Comparison of ENCODE assay signal across 9 cellular contexts in genomic region chr4:141610365-141610764, GRCh38.
"Had no signal": no experiment of that assay in that cellular context is flagged by ENCODE, and none has a peak within 500 bp of the region (broad histone marks: within the 10 kb centered on the region; RNA-seq: fewer than 3 reads in every experiment).

No MANE protein-coding gene starts in this region.

- H3K4me3 Mint-ChIP-seq: HFFc6, IgD-negative memory B cell had no signal

- H2AFZ ChIP-seq: GM23248 had no signal

- DNase-seq: GM23248, HCEC 1CT, HFFc6, Karpas-422, KBM-7 had no signal

- H3K9me3 Mint-ChIP-seq: HFFc6 had no signal

- H3K4me2 ChIP-seq: KMS-11 had no signal

- H3K36me3 Mint-ChIP-seq: IgD-negative memory B cell had no signal

- H3K27ac ChIP-seq: GM23248, HL-60, KMS-11 had no signal

- H3K4me3 ChIP-seq: GM23248 had no signal

- ATAC-seq: HepG2 had no signal

- H3K27ac Mint-ChIP-seq: HFFc6, IgD-negative memory B cell had no signal

- H3K9ac ChIP-seq: GM23248, KMS-11 had no signal
